Comparison of ENCODE assay signal across 1 cellular context in the genomic region with DNA sequence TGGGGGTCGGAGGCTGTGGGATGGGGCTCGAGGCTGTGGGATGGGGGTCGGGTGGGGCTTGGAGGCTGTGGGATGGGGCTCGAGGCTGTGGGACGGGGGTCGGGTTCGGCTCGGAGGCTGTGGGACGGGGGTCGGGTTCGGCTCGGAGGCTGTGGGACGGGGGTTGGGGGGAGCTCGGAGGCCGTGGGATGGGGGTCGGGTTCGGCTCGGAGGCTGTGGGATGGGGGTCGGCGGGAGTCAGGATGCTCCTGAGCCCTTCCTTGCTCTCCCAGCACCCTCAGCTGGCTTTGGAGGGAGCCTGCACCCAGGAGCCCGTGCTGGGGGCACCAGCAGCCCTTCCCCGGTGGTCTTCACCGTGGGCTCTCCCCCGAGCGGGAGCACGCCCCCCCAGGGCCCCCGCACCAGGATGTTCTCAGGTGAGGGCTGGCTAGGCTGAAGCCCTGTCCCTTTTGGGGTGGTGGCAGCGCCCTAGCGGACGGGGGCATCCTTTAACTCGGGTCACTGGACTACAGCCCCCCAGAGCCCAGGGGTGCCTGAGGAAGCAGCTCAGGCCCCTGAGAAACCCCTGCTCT.
TF ChIP-seq lines count a peak whose summit lies in the region.

No MANE protein-coding gene starts in this region.

TF ChIP-seq in H1, 55 proteins besides CTCF, POLR2A, EP300 and RAD21:
- TF ChIP-seq, protein P1, sequence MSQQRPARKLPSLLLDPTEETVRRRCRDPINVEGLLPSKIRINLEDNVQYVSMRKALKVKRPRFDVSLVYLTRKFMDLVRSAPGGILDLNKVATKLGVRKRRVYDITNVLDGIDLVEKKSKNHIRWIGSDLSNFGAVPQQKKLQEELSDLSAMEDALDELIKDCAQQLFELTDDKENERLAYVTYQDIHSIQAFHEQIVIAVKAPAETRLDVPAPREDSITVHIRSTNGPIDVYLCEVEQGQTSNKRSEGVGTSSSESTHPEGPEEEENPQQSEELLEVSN (IDR thresholded peaks at IDR 0.05): no peak
- TF ChIP-seq SP2 (IDR thresholded peaks at IDR 0.05; ENCODE audit: low read length): no peak
- TF ChIP-seq SRF (IDR thresholded peaks at IDR 0.05; ENCODE audit: low read depth, low read length): no peak
- no peak for TF ChIP-seq NANOG (IDR thresholded peaks at IDR 0.05; ENCODE audit: insufficient read depth, low read depth, low read length, poor library complexity, severe bottlenecking)
- no peak for TF ChIP-seq KDM5A (IDR thresholded peaks at IDR 0.05; ENCODE audit: low read length)
- no peak for TF ChIP-seq RXRA (IDR thresholded peaks at IDR 0.05; ENCODE audit: insufficient read depth, low read depth, low read length)
- TF ChIP-seq EZH2 (IDR thresholded peaks at IDR 0.05; ENCODE audit: low read depth, low read length, severe bottlenecking): no peak
- no peak for TF ChIP-seq POU5F1 (IDR thresholded peaks at IDR 0.05; ENCODE audit: low read depth, low read length)
